8 cellular contexts compared by ENCODE assay signal in genomic region chr3:46935168-46935858, GRCh38. TPM values are rescaled to one million over a fixed set of nuclear protein-coding genes. Genes with fewer than 3 reads are reported as not detected.
DNase-seq lines count a peak whose midpoint lies in the region; ATAC-seq and TF ChIP-seq lines count a peak whose summit lies in the region.

No MANE protein-coding gene starts in this region.

- peak overlapping the region; percentile 36 for H3K27ac Mint-ChIP-seq in activated CD8-positive, alpha-beta T cell treated with anti-CD3 and anti-CD28 coated beads for 36 hours
- no peak overlapping the region for H3K27ac Mint-ChIP-seq in activated CD8-positive, alpha-beta T cell treated with anti-CD3 and anti-CD28 coated beads, Interleukin-2, amount 10 ng/mL, durations not matched to agents 7 days and 5 days

- no peak overlapping the region for H3K27ac ChIP-seq in WERI-Rb-1

- H3K27me3 Mint-ChIP-seq in activated CD8-positive, alpha-beta T cell treated with anti-CD3 and anti-CD28 coated beads for 36 hours = no peaks in the 10 kb centered on the region
- H3K27me3 Mint-ChIP-seq in activated CD8-positive, alpha-beta T cell treated with anti-CD3 and anti-CD28 coated beads, Interleukin-2, amount 10 ng/mL, durations not matched to agents 7 days and 5 days (ENCODE audit: low read depth) = no peaks in the 10 kb centered on the region

- ATAC-seq in activated CD8-positive, alpha-beta T cell treated with anti-CD3 and anti-CD28 coated beads for 36 hours = peak; percentile 29
- ATAC-seq in activated CD8-positive, alpha-beta T cell treated with anti-CD3 and anti-CD28 coated beads, Interleukin-2, amount 10 ng/mL, durations not matched to agents 7 days and 5 days = no peak
- peak; percentile 87 for ATAC-seq in Right ventricle myocardium superior (ENCODE audit: poor library complexity)
- ATAC-seq in HG02642 (IDR thresholded peaks at IDR 0.05; ENCODE audit: poor library complexity, unreplicated experiment) = no peak
- no peak for ATAC-seq in GM18517 (IDR thresholded peaks at IDR 0.05; ENCODE audit: unreplicated experiment)
- no peak for ATAC-seq in HG03460 (IDR thresholded peaks at IDR 0.05; ENCODE audit: unreplicated experiment)

- peaks cover 40% of the 10 kb centered on the region for H3K36me3 Mint-ChIP-seq in activated CD8-positive, alpha-beta T cell treated with anti-CD3 and anti-CD28 coated beads for 36 hours (ENCODE audit: low read depth)
- peaks cover 52% of the 10 kb centered on the region for H3K36me3 Mint-ChIP-seq in activated CD8-positive, alpha-beta T cell treated with anti-CD3 and anti-CD28 coated beads, Interleukin-2, amount 10 ng/mL, durations not matched to agents 7 days and 5 days (ENCODE audit: low read depth)

- DNase-seq in activated CD8-positive, alpha-beta T cell treated with anti-CD3 and anti-CD28 coated beads for 36 hours = no peak
- DNase-seq in activated CD8-positive, alpha-beta T cell treated with anti-CD3 and anti-CD28 coated beads, Interleukin-2, amount 10 ng/mL, durations not matched to agents 7 days and 5 days = no peak
- peak; percentile 24 for DNase-seq in WERI-Rb-1
- peak; percentile 85 for DNase-seq in Right ventricle myocardium superior
- peak; percentile 94 for DNase-seq in posterior vena cava (ENCODE audit: low spot score)

- H3K4me3 ChIP-seq in WERI-Rb-1 (ENCODE audit: low read depth, low read length) = no peak overlapping the region

- peaks cover 45% of the 10 kb centered on the region for H3K36me3 ChIP-seq in WERI-Rb-1

- POLR2A ChIA-PET in activated CD8-positive, alpha-beta T cell treated with anti-CD3 and anti-CD28 coated beads for 36 hours (lab: Charles Lee) = interaction anchor here (0.6 to 2.2 kb wide), 8 partner anchors 9 to 224 kb away, joined by 3 to 6 read pairs (median 4); no protein-coding TSS in a partner anchor
- POLR2A ChIA-PET in activated CD8-positive, alpha-beta T cell treated with anti-CD3 and anti-CD28 coated beads, Interleukin-2, amount 10 ng/mL, durations not matched to agents 7 days and 5 days (lab: Charles Lee) = interaction anchor here (0.9 to 1.0 kb wide), 4 partner anchors 9 to 52 kb away, joined by 3 read pairs; no protein-coding TSS in a partner anchor

- no peak overlapping the region for H3K4me3 Mint-ChIP-seq in activated CD8-positive, alpha-beta T cell treated with anti-CD3 and anti-CD28 coated beads for 36 hours
- H3K4me3 Mint-ChIP-seq in activated CD8-positive, alpha-beta T cell treated with anti-CD3 and anti-CD28 coated beads, Interleukin-2, amount 10 ng/mL, durations not matched to agents 7 days and 5 days = no peak overlapping the region

- CTCF ChIA-PET in activated CD8-positive, alpha-beta T cell treated with anti-CD3 and anti-CD28 coated beads for 36 hours (lab: Charles Lee) = interaction anchor here (2.2 to 4.4 kb wide), 3 partner anchors 11 to 63 kb away, joined by 6 to 24 read pairs (median 8); no protein-coding TSS in a partner anchor
- CTCF ChIA-PET in activated CD8-positive, alpha-beta T cell treated with anti-CD3 and anti-CD28 coated beads, Interleukin-2, amount 10 ng/mL, durations not matched to agents 7 days and 5 days (lab: Charles Lee) = interaction anchor here (1.0 to 1.1 kb wide), 2 partner anchors 12 to 18 kb away, joined by 3 read pairs; no protein-coding TSS in a partner anchor

- H3K27me3 ChIP-seq in WERI-Rb-1 (ENCODE audit: insufficient read depth, low read depth, severe bottlenecking) = no peaks in the 10 kb centered on the region

- peaks cover 57% of the 10 kb centered on the region for H3K4me1 Mint-ChIP-seq in activated CD8-positive, alpha-beta T cell treated with anti-CD3 and anti-CD28 coated beads for 36 hours (ENCODE audit: low read depth)
- H3K4me1 Mint-ChIP-seq in activated CD8-positive, alpha-beta T cell treated with anti-CD3 and anti-CD28 coated beads, Interleukin-2, amount 10 ng/mL, durations not matched to agents 7 days and 5 days (ENCODE audit: low read depth) = peaks cover 62% of the 10 kb centered on the region

- H3K9me3 ChIP-seq in WERI-Rb-1 (ENCODE audit: severe bottlenecking) = no peaks in the 10 kb centered on the region

- intact Hi-C loops in activated CD8-positive, alpha-beta T cell treated with anti-CD3 and anti-CD28 coated beads for 36 hours (cut with micrococcal nuclease) = no loop called here
- intact Hi-C loops in Right ventricle myocardium superior (cut with DNase I) (no loop called here), posterior vena cava (cut with DNase I) (no loop called here)

- no peaks in the 10 kb centered on the region for H3K9me3 Mint-ChIP-seq in activated CD8-positive, alpha-beta T cell treated with anti-CD3 and anti-CD28 coated beads for 36 hours
- H3K9me3 Mint-ChIP-seq in activated CD8-positive, alpha-beta T cell treated with anti-CD3 and anti-CD28 coated beads, Interleukin-2, amount 10 ng/mL, durations not matched to agents 7 days and 5 days (ENCODE audit: insufficient read depth) = no peaks in the 10 kb centered on the region

- no peak for TF ChIP-seq CTCF in activated CD8-positive, alpha-beta T cell treated with anti-CD3 and anti-CD28 coated beads for 36 hours (IDR thresholded peaks at IDR 0.05)
- no peak for TF ChIP-seq CTCF in WERI-Rb-1 (IDR thresholded peaks at IDR 0.05; ENCODE audit: low read depth, low read length)

RNA-seq across cellular contexts. Expression of gene CCDC12, which starts 41.2 kb away (rescaled TPM):
- total RNA-seq in activated CD8-positive, alpha-beta T cell treated with anti-CD3 and anti-CD28 coated beads for 36 hours = 10 to 100 TPM; 51.2 to 51.6 TPM
- 10 to 100 TPM; 59.4 to 62.2 TPM for total RNA-seq in activated CD8-positive, alpha-beta T cell treated with anti-CD3 and anti-CD28 coated beads, Interleukin-2, amount 10 ng/mL, durations not matched to agents 7 days and 5 days
- 29.2 TPM for total RNA-seq in Right ventricle myocardium superior
- total RNA-seq in posterior vena cava = 10 to 100 TPM; 21.5 to 26.0 TPM

RNA-seq across cellular contexts. Expression of gene NBEAL2, which starts 44.2 kb away (rescaled TPM):
- total RNA-seq in activated CD8-positive, alpha-beta T cell treated with anti-CD3 and anti-CD28 coated beads for 36 hours = 10 to 100 TPM; 58.9 to 63.7 TPM
- 100 to 1,000 TPM; 206 to 212 TPM for total RNA-seq in activated CD8-positive, alpha-beta T cell treated with anti-CD3 and anti-CD28 coated beads, Interleukin-2, amount 10 ng/mL, durations not matched to agents 7 days and 5 days
- total RNA-seq in Right ventricle myocardium superior = 11.7 TPM
- total RNA-seq in posterior vena cava = 10 to 100 TPM; 26.0 to 33.1 TPM

RNA-seq across cellular contexts. Expression of gene PTH1R, which starts 57.8 kb away (rescaled TPM):
- total RNA-seq in activated CD8-positive, alpha-beta T cell treated with anti-CD3 and anti-CD28 coated beads for 36 hours = not detected
- not detected for total RNA-seq in activated CD8-positive, alpha-beta T cell treated with anti-CD3 and anti-CD28 coated beads, Interleukin-2, amount 10 ng/mL, durations not matched to agents 7 days and 5 days
- total RNA-seq in Right ventricle myocardium superior (11.8 TPM), posterior vena cava (10 to 100 TPM in 1 of 2 donors, 1 to 10 TPM in 1; 5.8 to 17.9 TPM)

Comparison
In these comparisons a context has a peak if more than half of its experiments do, and no peak if none do; other contexts are left out.
1. ATAC-seq: peak in activated CD8-positive, alpha-beta T cell treated with anti-CD3 and anti-CD28 coated beads for 36 hours (single experiment) and Right ventricle myocardium superior (single experiment); none in activated CD8-positive, alpha-beta T cell treated with anti-CD3 and anti-CD28 coated beads, Interleukin-2, amount 10 ng/mL, durations not matched to agents 7 days and 5 days (single experiment), HG02642 (single experiment), GM18517 (single experiment) and HG03460 (single experiment).
2. DNase-seq: peak in WERI-Rb-1 (single experiment), Right ventricle myocardium superior (single experiment) and posterior vena cava (single experiment); none in activated CD8-positive, alpha-beta T cell treated with anti-CD3 and anti-CD28 coated beads for 36 hours (single experiment) and activated CD8-positive, alpha-beta T cell treated with anti-CD3 and anti-CD28 coated beads, Interleukin-2, amount 10 ng/mL, durations not matched to agents 7 days and 5 days (single experiment).
3. RNA of gene PTH1R, which starts 57.8 kb away (total RNA-seq): 5.8 to 17.9 TPM in posterior vena cava and 11.8 TPM in Right ventricle myocardium superior (single experiment); not detected in activated CD8-positive, alpha-beta T cell treated with anti-CD3 and anti-CD28 coated beads for 36 hours and not detected in activated CD8-positive, alpha-beta T cell treated with anti-CD3 and anti-CD28 coated beads, Interleukin-2, amount 10 ng/mL, durations not matched to agents 7 days and 5 days; every median in the first group is over 4 times any median in the second.